In the genomic region with DNA sequence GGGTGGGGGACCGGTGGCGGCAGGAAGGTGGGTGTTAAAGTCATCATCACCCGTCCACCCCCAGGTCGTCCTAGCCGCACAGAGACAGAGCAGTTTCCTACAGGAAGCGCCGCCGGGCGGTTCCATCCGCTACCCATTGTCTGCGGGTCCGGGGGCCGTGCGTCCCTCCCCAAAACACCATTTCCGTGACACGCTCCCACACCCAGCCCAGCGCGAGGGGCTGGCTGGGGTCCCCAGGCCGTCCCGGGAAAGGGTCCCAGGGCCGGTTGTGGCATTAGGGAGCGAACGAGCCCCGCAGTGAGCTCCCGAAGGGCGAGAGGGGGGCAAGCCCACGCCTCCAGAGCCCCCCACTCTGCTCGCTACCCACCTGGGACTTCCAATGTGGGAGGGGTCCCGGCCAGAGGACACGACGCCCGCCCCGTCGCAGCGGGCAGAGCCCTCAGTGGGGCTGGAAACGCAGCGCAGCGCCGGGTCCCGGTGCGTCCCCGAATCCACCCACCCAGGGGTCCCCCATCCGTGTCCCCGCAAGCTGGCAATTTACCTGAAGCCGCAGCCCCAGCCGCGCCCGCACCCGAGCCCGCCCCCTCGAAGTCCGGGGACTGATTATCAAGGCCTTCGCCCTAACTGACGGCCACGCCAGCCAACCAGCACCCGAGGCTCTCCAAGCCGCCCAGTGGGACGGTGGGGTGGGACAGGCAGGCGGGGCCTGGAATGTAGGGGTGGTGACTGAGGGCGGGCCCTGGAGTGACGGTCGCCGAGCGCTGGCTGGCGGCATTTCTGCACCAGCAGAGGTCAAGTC, we compare ENCODE assay signal across 1 cellular context.
TF ChIP-seq lines count a peak whose summit lies in the region.

A gene (minus strand): TSS at position 579 of the 799 bp plus-strand sequence. CDS start 5,434 bp downstream, outside the sequence.

TF ChIP-seq in WTC11, 78 proteins besides CTCF, POLR2A, EP300 and RAD21 (continued from another document and continues in another):
- TF ChIP-seq, protein P1, sequence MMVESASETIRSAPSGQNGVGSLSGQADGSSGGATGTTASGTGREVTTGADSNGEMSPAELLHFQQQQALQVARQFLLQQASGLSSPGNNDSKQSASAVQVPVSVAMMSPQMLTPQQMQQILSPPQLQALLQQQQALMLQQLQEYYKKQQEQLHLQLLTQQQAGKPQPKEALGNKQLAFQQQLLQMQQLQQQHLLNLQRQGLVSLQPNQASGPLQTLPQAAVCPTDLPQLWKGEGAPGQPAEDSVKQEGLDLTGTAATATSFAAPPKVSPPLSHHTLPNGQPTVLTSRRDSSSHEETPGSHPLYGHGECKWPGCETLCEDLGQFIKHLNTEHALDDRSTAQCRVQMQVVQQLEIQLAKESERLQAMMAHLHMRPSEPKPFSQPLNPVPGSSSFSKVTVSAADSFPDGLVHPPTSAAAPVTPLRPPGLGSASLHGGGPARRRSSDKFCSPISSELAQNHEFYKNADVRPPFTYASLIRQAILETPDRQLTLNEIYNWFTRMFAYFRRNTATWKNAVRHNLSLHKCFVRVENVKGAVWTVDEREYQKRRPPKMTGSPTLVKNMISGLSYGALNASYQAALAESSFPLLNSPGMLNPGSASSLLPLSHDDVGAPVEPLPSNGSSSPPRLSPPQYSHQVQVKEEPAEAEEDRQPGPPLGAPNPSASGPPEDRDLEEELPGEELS (CRISPR knock-in tag; IDR thresholded peaks at IDR 0.05) = 0 out of 2 replicates have a peak, but pooled peaks have one; percentile 52
- TF ChIP-seq TP53 (CRISPR knock-in tag; IDR thresholded peaks at IDR 0.05) (no peak), ETV6 (CRISPR knock-in tag; IDR thresholded peaks at IDR 0.05) (no peak), TEAD1 (CRISPR knock-in tag; IDR thresholded peaks at IDR 0.05) (peak; percentile 93), NR1H2 (CRISPR knock-in tag; IDR thresholded peaks at IDR 0.05) (no peak), SP1 (CRISPR knock-in tag; conservative IDR thresholded peaks at IDR 0.05) (peak; percentile 90), JUN (CRISPR knock-in tag; IDR thresholded peaks at IDR 0.05) (no peak), PRRX2 (CRISPR knock-in tag; IDR thresholded peaks at IDR 0.05) (no peak), RORB (CRISPR knock-in tag; IDR thresholded peaks at IDR 0.05) (no peak), RELA (CRISPR knock-in tag; IDR thresholded peaks at IDR 0.05; ENCODE audit: borderline replicate concordance) (no peak), ZNF121 (CRISPR knock-in tag; IDR thresholded peaks at IDR 0.05) (no peak), ZNF263 (CRISPR knock-in tag; IDR thresholded peaks at IDR 0.05; ENCODE audit: low read depth) (no peak), GABPB1 (CRISPR knock-in tag; IDR thresholded peaks at IDR 0.05) (no peak), SMAD3 (CRISPR knock-in tag; IDR thresholded peaks at IDR 0.05; ENCODE audit: borderline replicate concordance) (no peak), ZNF219 (CRISPR knock-in tag; IDR thresholded peaks at IDR 0.05; ENCODE audit: borderline replicate concordance) (no peak), CREB1 (CRISPR knock-in tag; IDR thresholded peaks at IDR 0.05) (no peak), NFYB (CRISPR knock-in tag; conservative IDR thresholded peaks at IDR 0.05; ENCODE audit: low read depth) (peak; percentile 96), EMX1 (CRISPR knock-in tag; IDR thresholded peaks at IDR 0.05) (no peak), FOXK1 (CRISPR knock-in tag; IDR thresholded peaks at IDR 0.05) (no peak; the same call in 1 of the 2 replicates), SOX15 (CRISPR knock-in tag; IDR thresholded peaks at IDR 0.05) (no peak), ZNF317 (CRISPR knock-in tag; IDR thresholded peaks at IDR 0.05; ENCODE audit: borderline replicate concordance, low read depth) (no peak), TEAD4 (CRISPR knock-in tag; IDR thresholded peaks at IDR 0.05) (peak; percentile 94)
- TF ChIP-seq, protein P2, sequence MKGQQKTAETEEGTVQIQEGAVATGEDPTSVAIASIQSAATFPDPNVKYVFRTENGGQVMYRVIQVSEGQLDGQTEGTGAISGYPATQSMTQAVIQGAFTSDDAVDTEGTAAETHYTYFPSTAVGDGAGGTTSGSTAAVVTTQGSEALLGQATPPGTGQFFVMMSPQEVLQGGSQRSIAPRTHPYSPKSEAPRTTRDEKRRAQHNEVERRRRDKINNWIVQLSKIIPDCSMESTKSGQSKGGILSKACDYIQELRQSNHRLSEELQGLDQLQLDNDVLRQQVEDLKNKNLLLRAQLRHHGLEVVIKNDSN (CRISPR knock-in tag; IDR thresholded peaks at IDR 0.05) = no peak
- TF ChIP-seq, protein P3, sequence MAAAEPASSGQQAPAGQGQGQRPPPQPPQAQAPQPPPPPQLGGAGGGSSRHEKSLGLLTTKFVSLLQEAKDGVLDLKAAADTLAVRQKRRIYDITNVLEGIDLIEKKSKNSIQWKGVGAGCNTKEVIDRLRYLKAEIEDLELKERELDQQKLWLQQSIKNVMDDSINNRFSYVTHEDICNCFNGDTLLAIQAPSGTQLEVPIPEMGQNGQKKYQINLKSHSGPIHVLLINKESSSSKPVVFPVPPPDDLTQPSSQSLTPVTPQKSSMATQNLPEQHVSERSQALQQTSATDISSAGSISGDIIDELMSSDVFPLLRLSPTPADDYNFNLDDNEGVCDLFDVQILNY (CRISPR knock-in tag; IDR thresholded peaks at IDR 0.05) = 0 out of 2 replicates have a peak, but pooled peaks have one; percentile 13
- TF ChIP-seq, protein P4, sequence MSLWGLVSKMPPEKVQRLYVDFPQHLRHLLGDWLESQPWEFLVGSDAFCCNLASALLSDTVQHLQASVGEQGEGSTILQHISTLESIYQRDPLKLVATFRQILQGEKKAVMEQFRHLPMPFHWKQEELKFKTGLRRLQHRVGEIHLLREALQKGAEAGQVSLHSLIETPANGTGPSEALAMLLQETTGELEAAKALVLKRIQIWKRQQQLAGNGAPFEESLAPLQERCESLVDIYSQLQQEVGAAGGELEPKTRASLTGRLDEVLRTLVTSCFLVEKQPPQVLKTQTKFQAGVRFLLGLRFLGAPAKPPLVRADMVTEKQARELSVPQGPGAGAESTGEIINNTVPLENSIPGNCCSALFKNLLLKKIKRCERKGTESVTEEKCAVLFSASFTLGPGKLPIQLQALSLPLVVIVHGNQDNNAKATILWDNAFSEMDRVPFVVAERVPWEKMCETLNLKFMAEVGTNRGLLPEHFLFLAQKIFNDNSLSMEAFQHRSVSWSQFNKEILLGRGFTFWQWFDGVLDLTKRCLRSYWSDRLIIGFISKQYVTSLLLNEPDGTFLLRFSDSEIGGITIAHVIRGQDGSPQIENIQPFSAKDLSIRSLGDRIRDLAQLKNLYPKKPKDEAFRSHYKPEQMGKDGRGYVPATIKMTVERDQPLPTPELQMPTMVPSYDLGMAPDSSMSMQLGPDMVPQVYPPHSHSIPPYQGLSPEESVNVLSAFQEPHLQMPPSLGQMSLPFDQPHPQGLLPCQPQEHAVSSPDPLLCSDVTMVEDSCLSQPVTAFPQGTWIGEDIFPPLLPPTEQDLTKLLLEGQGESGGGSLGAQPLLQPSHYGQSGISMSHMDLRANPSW (CRISPR knock-in tag; conservative IDR thresholded peaks at IDR 0.05; ENCODE audit: low read depth) = no peak
- TF ChIP-seq, protein P5, sequence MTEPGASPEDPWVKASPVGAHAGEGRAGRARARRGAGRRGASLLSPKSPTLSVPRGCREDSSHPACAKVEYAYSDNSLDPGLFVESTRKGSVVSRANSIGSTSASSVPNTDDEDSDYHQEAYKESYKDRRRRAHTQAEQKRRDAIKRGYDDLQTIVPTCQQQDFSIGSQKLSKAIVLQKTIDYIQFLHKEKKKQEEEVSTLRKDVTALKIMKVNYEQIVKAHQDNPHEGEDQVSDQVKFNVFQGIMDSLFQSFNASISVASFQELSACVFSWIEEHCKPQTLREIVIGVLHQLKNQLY (CRISPR knock-in tag; IDR thresholded peaks at IDR 0.05) = no peak
- TF ChIP-seq, protein P6, sequence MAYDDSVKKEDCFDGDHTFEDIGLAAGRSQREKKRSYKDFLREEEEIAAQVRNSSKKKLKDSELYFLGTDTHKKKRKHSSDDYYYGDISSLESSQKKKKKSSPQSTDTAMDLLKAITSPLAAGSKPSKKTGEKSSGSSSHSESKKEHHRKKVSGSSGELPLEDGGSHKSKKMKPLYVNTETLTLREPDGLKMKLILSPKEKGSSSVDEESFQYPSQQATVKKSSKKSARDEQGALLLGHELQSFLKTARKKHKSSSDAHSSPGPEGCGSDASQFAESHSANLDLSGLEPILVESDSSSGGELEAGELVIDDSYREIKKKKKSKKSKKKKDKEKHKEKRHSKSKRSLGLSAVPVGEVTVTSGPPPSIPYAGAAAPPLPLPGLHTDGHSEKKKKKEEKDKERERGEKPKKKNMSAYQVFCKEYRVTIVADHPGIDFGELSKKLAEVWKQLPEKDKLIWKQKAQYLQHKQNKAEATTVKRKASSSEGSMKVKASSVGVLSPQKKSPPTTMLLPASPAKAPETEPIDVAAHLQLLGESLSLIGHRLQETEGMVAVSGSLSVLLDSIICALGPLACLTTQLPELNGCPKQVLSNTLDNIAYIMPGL (CRISPR knock-in tag; IDR thresholded peaks at IDR 0.05) = peak; percentile 44; the same call in 1 of the 2 replicates
- TF ChIP-seq, protein P7, sequence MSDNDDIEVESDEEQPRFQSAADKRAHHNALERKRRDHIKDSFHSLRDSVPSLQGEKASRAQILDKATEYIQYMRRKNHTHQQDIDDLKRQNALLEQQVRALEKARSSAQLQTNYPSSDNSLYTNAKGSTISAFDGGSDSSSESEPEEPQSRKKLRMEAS (CRISPR knock-in tag; IDR thresholded peaks at IDR 0.05) = no peak; the same call in 1 of the 2 replicates
- TF ChIP-seq, protein P8, sequence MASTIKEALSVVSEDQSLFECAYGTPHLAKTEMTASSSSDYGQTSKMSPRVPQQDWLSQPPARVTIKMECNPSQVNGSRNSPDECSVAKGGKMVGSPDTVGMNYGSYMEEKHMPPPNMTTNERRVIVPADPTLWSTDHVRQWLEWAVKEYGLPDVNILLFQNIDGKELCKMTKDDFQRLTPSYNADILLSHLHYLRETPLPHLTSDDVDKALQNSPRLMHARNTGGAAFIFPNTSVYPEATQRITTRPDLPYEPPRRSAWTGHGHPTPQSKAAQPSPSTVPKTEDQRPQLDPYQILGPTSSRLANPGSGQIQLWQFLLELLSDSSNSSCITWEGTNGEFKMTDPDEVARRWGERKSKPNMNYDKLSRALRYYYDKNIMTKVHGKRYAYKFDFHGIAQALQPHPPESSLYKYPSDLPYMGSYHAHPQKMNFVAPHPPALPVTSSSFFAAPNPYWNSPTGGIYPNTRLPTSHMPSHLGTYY (CRISPR knock-in tag; IDR thresholded peaks at IDR 0.05) = no peak
- TF ChIP-seq, protein P9, sequence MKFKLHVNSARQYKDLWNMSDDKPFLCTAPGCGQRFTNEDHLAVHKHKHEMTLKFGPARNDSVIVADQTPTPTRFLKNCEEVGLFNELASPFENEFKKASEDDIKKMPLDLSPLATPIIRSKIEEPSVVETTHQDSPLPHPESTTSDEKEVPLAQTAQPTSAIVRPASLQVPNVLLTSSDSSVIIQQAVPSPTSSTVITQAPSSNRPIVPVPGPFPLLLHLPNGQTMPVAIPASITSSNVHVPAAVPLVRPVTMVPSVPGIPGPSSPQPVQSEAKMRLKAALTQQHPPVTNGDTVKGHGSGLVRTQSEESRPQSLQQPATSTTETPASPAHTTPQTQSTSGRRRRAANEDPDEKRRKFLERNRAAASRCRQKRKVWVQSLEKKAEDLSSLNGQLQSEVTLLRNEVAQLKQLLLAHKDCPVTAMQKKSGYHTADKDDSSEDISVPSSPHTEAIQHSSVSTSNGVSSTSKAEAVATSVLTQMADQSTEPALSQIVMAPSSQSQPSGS (CRISPR knock-in tag; IDR thresholded peaks at IDR 0.05; ENCODE audit: borderline replicate concordance, low read depth) = no peak
- TF ChIP-seq, protein P10, sequence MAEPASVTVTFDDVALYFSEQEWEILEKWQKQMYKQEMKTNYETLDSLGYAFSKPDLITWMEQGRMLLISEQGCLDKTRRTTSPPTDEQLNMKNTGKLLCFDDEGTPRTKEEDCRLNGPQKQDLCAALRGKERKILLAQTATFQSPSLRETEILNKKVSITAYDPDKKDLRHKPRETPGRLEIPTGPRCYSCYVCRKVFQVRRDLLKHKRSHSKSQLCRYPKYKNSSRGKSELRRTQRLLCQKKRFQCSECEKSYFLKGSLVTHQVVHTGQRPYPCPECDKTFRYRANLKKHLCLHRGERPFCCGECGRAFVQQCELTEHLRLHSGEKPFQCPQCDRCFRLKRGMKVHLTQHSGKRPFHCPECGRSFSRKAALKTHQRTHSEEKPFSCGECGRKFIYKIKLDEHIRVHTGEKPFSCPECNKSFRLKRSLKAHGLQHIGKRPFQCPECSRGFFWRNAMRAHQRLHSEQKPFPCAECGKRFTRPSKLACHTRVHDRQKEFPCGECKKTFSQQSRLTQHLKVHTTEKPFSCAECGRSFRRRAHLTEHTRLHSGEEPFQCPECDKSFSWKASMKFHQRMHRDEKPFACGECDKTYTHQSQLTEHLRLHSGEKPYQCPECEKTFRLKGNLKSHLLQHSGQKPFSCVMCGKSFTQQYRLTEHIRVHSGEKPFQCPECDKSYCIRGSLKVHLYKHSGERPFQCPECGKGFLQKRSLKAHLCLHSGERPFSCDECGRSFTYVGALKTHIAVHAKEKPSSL (CRISPR knock-in tag; conservative IDR thresholded peaks at IDR 0.05) = no peak
- TF ChIP-seq, protein P11, sequence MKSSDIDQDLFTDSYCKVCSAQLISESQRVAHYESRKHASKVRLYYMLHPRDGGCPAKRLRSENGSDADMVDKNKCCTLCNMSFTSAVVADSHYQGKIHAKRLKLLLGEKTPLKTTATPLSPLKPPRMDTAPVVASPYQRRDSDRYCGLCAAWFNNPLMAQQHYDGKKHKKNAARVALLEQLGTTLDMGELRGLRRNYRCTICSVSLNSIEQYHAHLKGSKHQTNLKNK (CRISPR knock-in tag; IDR thresholded peaks at IDR 0.05) = no peak
- TF ChIP-seq, protein P12, sequence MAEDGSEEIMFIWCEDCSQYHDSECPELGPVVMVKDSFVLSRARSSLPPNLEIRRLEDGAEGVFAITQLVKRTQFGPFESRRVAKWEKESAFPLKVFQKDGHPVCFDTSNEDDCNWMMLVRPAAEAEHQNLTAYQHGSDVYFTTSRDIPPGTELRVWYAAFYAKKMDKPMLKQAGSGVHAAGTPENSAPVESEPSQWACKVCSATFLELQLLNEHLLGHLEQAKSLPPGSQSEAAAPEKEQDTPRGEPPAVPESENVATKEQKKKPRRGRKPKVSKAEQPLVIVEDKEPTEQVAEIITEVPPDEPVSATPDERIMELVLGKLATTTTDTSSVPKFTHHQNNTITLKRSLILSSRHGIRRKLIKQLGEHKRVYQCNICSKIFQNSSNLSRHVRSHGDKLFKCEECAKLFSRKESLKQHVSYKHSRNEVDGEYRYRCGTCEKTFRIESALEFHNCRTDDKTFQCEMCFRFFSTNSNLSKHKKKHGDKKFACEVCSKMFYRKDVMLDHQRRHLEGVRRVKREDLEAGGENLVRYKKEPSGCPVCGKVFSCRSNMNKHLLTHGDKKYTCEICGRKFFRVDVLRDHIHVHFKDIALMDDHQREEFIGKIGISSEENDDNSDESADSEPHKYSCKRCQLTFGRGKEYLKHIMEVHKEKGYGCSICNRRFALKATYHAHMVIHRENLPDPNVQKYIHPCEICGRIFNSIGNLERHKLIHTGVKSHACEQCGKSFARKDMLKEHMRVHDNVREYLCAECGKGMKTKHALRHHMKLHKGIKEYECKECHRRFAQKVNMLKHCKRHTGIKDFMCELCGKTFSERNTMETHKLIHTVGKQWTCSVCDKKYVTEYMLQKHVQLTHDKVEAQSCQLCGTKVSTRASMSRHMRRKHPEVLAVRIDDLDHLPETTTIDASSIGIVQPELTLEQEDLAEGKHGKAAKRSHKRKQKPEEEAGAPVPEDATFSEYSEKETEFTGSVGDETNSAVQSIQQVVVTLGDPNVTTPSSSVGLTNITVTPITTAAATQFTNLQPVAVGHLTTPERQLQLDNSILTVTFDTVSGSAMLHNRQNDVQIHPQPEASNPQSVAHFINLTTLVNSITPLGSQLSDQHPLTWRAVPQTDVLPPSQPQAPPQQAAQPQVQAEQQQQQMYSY (CRISPR knock-in tag; IDR thresholded peaks at IDR 0.05) = no peak
- TF ChIP-seq, protein P13, sequence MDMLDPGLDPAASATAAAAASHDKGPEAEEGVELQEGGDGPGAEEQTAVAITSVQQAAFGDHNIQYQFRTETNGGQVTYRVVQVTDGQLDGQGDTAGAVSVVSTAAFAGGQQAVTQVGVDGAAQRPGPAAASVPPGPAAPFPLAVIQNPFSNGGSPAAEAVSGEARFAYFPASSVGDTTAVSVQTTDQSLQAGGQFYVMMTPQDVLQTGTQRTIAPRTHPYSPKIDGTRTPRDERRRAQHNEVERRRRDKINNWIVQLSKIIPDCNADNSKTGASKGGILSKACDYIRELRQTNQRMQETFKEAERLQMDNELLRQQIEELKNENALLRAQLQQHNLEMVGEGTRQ (CRISPR knock-in tag; IDR thresholded peaks at IDR 0.05) = no peak
